In genomic region chr14:56333361-56334279, GRCh38 we compare ENCODE assay signal across 9 cellular contexts.
DNase-seq lines count a peak whose midpoint lies in the region; ATAC-seq, FAIRE-seq and TF ChIP-seq lines count a peak whose summit lies in the region.
"Had no signal": no experiment of that assay in that cellular context is flagged by ENCODE, and none has a peak within 500 bp of the region (broad histone marks: within the 10 kb centered on the region; RNA-seq: fewer than 3 reads in every experiment).

No MANE protein-coding gene starts in this region.

- H2AFZ ChIP-seq in osteoblast (ENCODE audit: low read length) (peak overlapping the region; percentile 3), trophoblast cell (ENCODE audit: insufficient read depth, low read length, poor library complexity) (no peak overlapping the region)

- no peak overlapping the region for H3K9ac ChIP-seq in trophoblast cell (ENCODE audit: low read length)

- no peak overlapping the region for H4K12ac ChIP-seq in trophoblast cell (ENCODE audit: low read depth, low read length)

- no CpG with 5 or more reads among the region's 9 CpGs for whole genome bisulfite sequencing in trophoblast cell (ENCODE audit: extremely low coverage, insufficient coverage, insufficient read length)

- no peak overlapping the region for H2BK12ac ChIP-seq in trophoblast cell (ENCODE audit: low read length)

- DNase-seq in ELF-1 (ENCODE audit: low read depth, low spot score) (peak; percentile 3), NCI-H2171 treated with DMSO at 0.1 percent for 48 hours (lab: John Stamatoyannopoulos, UW) (peak; percentile 82), bronchial epithelial cell (ENCODE audit: low read depth) (peak; percentile 73), osteoblast (ENCODE audit: insufficient read length, low spot score, missing footprints) (peak; percentile 65), trophoblast cell (no peak), midbrain (lab: John Stamatoyannopoulos, UW) (no peak)

- H3K4me2 ChIP-seq in osteoblast (ENCODE audit: insufficient read depth, low read length) (no peak overlapping the region), trophoblast cell (ENCODE audit: low read length) (no peak overlapping the region)

- no peak for FAIRE-seq in bronchial epithelial cell (lab: Jason Lieb, UNC)

- no peaks in the 10 kb centered on the region for H3K79me1 ChIP-seq in trophoblast cell (ENCODE audit: low read length)

- no peak overlapping the region for H2AK5ac ChIP-seq in trophoblast cell (ENCODE audit: low read length)

- H3K9me3 ChIP-seq in osteoblast (ENCODE audit: low read depth, low read length) (no peaks in the 10 kb centered on the region), trophoblast cell (ENCODE audit: insufficient read depth, low read depth, low read length) (peaks cover 2% of the 10 kb centered on the region)

- H3K14ac ChIP-seq in trophoblast cell (ENCODE audit: low read length), result no peak overlapping the region

- H3K4ac ChIP-seq in trophoblast cell (ENCODE audit: low read depth, low read length), result no peak overlapping the region

- H4K8ac ChIP-seq in trophoblast cell (ENCODE audit: low read depth, low read length), result no peak overlapping the region

- no peak overlapping the region for H3K18ac ChIP-seq in trophoblast cell (ENCODE audit: low read length)

- H3K27me3 ChIP-seq in bronchial epithelial cell (ENCODE audit: control insufficient read depth, insufficient read depth, low read length) (no peaks in the 10 kb centered on the region), osteoblast (ENCODE audit: insufficient read depth, low read length) (no peaks in the 10 kb centered on the region), trophoblast cell (ENCODE audit: insufficient read depth, low read length) (no peaks in the 10 kb centered on the region)

- TF ChIP-seq CTCF in bronchial epithelial cell (IDR thresholded peaks at IDR 0.05; ENCODE audit: insufficient read depth, low read length, severe bottlenecking) (no peak), osteoblast (IDR thresholded peaks at IDR 0.05; ENCODE audit: extremely low read depth, low read depth, low read length) (no peak)

- H2BK120ac ChIP-seq in trophoblast cell (ENCODE audit: insufficient read depth, low read length, poor library complexity), result no peak overlapping the region

- H3K4me1 ChIP-seq in osteoblast (ENCODE audit: insufficient read depth, low read length) (peaks cover 15% of the 10 kb centered on the region), trophoblast cell (ENCODE audit: control insufficient read depth in 1 of 2, insufficient read depth in 2 of 2, low read length in 2 of 2) (peaks cover 2 to 3% of the 10 kb centered on the region in 2 experiments)

- H3K79me2 ChIP-seq in osteoblast (ENCODE audit: insufficient read depth, low read length), result no peaks in the 10 kb centered on the region
- no peaks in the 10 kb centered on the region for H3K79me2 ChIP-seq in trophoblast cell (ENCODE audit: control insufficient read depth, insufficient read depth, low read length, poor library complexity)

- no peak overlapping the region for H3K23ac ChIP-seq in trophoblast cell (ENCODE audit: low read length)

- ATAC-seq in HG02759 (IDR thresholded peaks at IDR 0.05; ENCODE audit: unreplicated experiment), result no peak
- ATAC-seq in HG02798 (IDR thresholded peaks at IDR 0.05; ENCODE audit: poor library complexity, unreplicated experiment), result no peak

- H3K27ac ChIP-seq in osteoblast (ENCODE audit: low read depth, low read length), result peak overlapping the region; percentile 6
- no peak overlapping the region for H3K27ac ChIP-seq in trophoblast cell (ENCODE audit: low read depth, low read length)
- H3K27ac ChIP-seq: HL-60 had no signal

- H3K4me3 ChIP-seq in bronchial epithelial cell (ENCODE audit: low read depth, low read length) (no peak overlapping the region), osteoblast (ENCODE audit: insufficient read depth, low read length) (no peak overlapping the region), trophoblast cell (ENCODE audit: low read depth, low read length) (no peak overlapping the region)

- no peaks in the 10 kb centered on the region for H4K20me1 ChIP-seq in osteoblast (ENCODE audit: insufficient read depth, low read length)

- no peak overlapping the region for H4K91ac ChIP-seq in trophoblast cell (ENCODE audit: low read depth, low read length)

- H2BK5ac ChIP-seq in trophoblast cell (ENCODE audit: low read depth, low read length, poor library complexity), result no peak overlapping the region

- H3K36me3 ChIP-seq in bronchial epithelial cell (ENCODE audit: control insufficient read depth, insufficient read depth, low read length), result no peaks in the 10 kb centered on the region
- H3K36me3 ChIP-seq in osteoblast (ENCODE audit: insufficient read depth, low read length), result no peaks in the 10 kb centered on the region
- H3K36me3 ChIP-seq in trophoblast cell (ENCODE audit: control insufficient read depth in 1 of 2, insufficient read depth in 2 of 2, low read length in 2 of 2), result no peaks in the 10 kb centered on the region

Comparison
In these comparisons a context has a peak if more than half of its experiments do, and no peak if none do; other contexts are left out.
1. DNase-seq: peak in ELF-1 (single experiment), NCI-H2171 treated with DMSO at 0.1 percent for 48 hours (single experiment), bronchial epithelial cell (single experiment) and osteoblast (single experiment); none in trophoblast cell (0 of 2) and midbrain (single experiment).